18 cellular contexts compared by ENCODE assay signal in the genomic region with DNA sequence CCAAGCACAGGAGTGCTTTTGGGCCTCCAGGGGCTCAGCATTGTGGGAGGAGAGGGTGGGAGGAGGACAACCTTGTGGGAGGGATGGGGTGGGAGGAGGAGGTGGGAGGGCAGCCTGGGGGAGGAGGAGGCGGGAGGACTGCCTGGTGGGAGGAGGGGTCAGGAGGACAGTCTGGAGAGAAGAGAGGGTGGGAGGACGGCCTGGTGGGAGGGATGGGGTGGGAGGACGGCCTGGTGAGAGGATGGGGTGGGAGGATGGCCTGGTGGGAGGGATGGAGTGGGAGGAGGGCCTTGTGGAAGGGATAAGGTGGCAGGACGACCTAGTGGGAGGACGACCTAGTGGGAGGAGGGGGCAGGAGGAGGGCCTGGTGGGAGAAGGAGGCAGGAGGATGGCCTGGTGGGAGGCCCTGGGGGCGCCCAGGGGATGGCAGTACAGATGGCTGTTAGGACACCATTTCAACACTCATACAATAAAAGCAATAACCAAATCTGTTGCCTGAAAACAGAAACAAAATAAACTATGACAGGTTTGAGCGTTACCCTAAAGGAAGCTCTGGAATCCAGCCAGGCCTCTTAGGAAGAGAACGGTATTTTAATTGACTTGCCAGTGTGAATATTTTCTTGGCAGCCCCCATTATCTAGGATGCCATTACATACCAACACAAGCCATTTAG.
DNase-seq lines count a peak whose midpoint lies in the region; ATAC-seq and TF ChIP-seq lines count a peak whose summit lies in the region.
"Had no signal": no experiment of that assay in that cellular context is flagged by ENCODE, and none has a peak within 500 bp of the region (broad histone marks: within the 10 kb centered on the region; RNA-seq: fewer than 3 reads in every experiment).

No MANE protein-coding gene starts in this region.

- no peaks in the 10 kb centered on the region for H3K9me3 Mint-ChIP-seq in GM23338
- H3K9me3 Mint-ChIP-seq in activated naive CD8-positive, alpha-beta T cell treated with anti-CD3 and anti-CD28 coated beads, Interleukin-2, amount 50 U/mL, for 24 hours: peaks cover 4% of the 10 kb centered on the region
- H3K9me3 Mint-ChIP-seq in activated CD4-positive, alpha-beta T cell treated with anti-CD3 and anti-CD28 coated beads, Interleukin-2, amount 10 ng/mL, durations not matched to agents 7 days and 5 days: peaks cover 4% of the 10 kb centered on the region

- H3K27ac ChIP-seq in GM23338 (ENCODE audit: low read depth): no peak overlapping the region
- peak overlapping the region; percentile 54 for H3K27ac ChIP-seq in right cardiac atrium (ENCODE audit: low read length)
- H3K27ac ChIP-seq: gastrocnemius medialis, Peyer's patch, upper lobe of right lung had no signal

- CTCF ChIA-PET in activated CD4-positive, alpha-beta T cell treated with anti-CD3 and anti-CD28 coated beads, Interleukin-2, amount 10 ng/mL, durations not matched to agents 7 days and 5 days (lab: Charles Lee): interaction anchor here (1.1 kb wide), 1 partner anchor 13 kb away, joined by 3 read pairs; no protein-coding TSS in a partner anchor

- intact Hi-C loops in right cardiac atrium (cut with DNase I): no loop called here

- WGBS in right cardiac atrium: 46% methylated on average over 8 of the region's 8 CpGs

- H3K9me3 ChIP-seq in right cardiac atrium (ENCODE audit: control insufficient read depth, low read length): no peaks in the 10 kb centered on the region
- H3K9me3 ChIP-seq: gastrocnemius medialis, Peyer's patch, upper lobe of right lung had no signal

- no peak for TF ChIP-seq CTCF in GM23338 (conservative IDR thresholded peaks at IDR 0.05; ENCODE audit: low read depth in 2 of 2)

- H3K4me3 Mint-ChIP-seq in GM23338: no peak overlapping the region
- H3K4me3 Mint-ChIP-seq in activated naive CD8-positive, alpha-beta T cell treated with anti-CD3 and anti-CD28 coated beads, Interleukin-2, amount 50 U/mL, for 24 hours: peak overlapping the region; percentile 38
- no peak overlapping the region for H3K4me3 Mint-ChIP-seq in activated CD4-positive, alpha-beta T cell treated with anti-CD3 and anti-CD28 coated beads, Interleukin-2, amount 10 ng/mL, durations not matched to agents 7 days and 5 days
- H3K4me3 Mint-ChIP-seq: B cell had no signal

- H3K27me3 Mint-ChIP-seq in GM23338 (ENCODE audit: insufficient read depth, low read depth, poor library complexity): no peaks in the 10 kb centered on the region
- H3K27me3 Mint-ChIP-seq in activated naive CD8-positive, alpha-beta T cell treated with anti-CD3 and anti-CD28 coated beads, Interleukin-2, amount 50 U/mL, for 24 hours: no peaks in the 10 kb centered on the region
- H3K27me3 Mint-ChIP-seq in activated CD4-positive, alpha-beta T cell treated with anti-CD3 and anti-CD28 coated beads, Interleukin-2, amount 10 ng/mL, durations not matched to agents 7 days and 5 days: no peaks in the 10 kb centered on the region
- H3K27me3 Mint-ChIP-seq: B cell had no signal

- POLR2A ChIA-PET in activated CD4-positive, alpha-beta T cell treated with anti-CD3 and anti-CD28 coated beads, Interleukin-2, amount 10 ng/mL, durations not matched to agents 7 days and 5 days (lab: Charles Lee): no interaction called here

- ATAC-seq in GM23338: peak; percentile 22; the same call in 2 of the 3 replicates
- no peak for ATAC-seq in activated naive CD8-positive, alpha-beta T cell treated with anti-CD3 and anti-CD28 coated beads, Interleukin-2, amount 50 U/mL, for 24 hours
- peak; percentile 75 to 82 for ATAC-seq in right cardiac atrium
- ATAC-seq in GM18868 (IDR thresholded peaks at IDR 0.05; ENCODE audit: unreplicated experiment): no peak
- ATAC-seq: gastrocnemius medialis, GM12878, upper lobe of right lung had no signal

- H2AFZ ChIP-seq in GM23338: peak overlapping the region; percentile 3; the same call in 1 of the 2 replicates

- H3K79me2 ChIP-seq in GM23338 (replicated peaks; ENCODE audit: insufficient read depth): no peaks in the 10 kb centered on the region

- H3K4me1 ChIP-seq in GM23338 (ENCODE audit: insufficient read depth) (peaks cover 8% of the 10 kb centered on the region), right cardiac atrium (ENCODE audit: control insufficient read depth, insufficient read depth, low read length) (peaks cover 4% of the 10 kb centered on the region)
- H3K4me1 ChIP-seq: Peyer's patch, upper lobe of right lung had no signal

- H3K4me1 Mint-ChIP-seq in GM23338: peaks cover 25% of the 10 kb centered on the region
- H3K4me1 Mint-ChIP-seq in activated naive CD8-positive, alpha-beta T cell treated with anti-CD3 and anti-CD28 coated beads, Interleukin-2, amount 50 U/mL, for 24 hours: peaks cover 44% of the 10 kb centered on the region
- H3K4me1 Mint-ChIP-seq in activated CD4-positive, alpha-beta T cell treated with anti-CD3 and anti-CD28 coated beads, Interleukin-2, amount 10 ng/mL, durations not matched to agents 7 days and 5 days: peaks cover 24% of the 10 kb centered on the region

- H3F3A ChIP-seq in GM23338 (replicated peaks; ENCODE audit: low read depth): no peaks in the 10 kb centered on the region

- no peak overlapping the region for H3K4me3 ChIP-seq in GM23338
- no peak overlapping the region for H3K4me3 ChIP-seq in right cardiac atrium (ENCODE audit: low read length)
- H3K4me3 ChIP-seq: gastrocnemius medialis, GM12878, Peyer's patch, upper lobe of right lung had no signal

- no peaks in the 10 kb centered on the region for H3K27me3 ChIP-seq in GM23338 (ENCODE audit: insufficient read depth)
- H3K27me3 ChIP-seq in right cardiac atrium (ENCODE audit: control insufficient read depth, insufficient read depth): no peaks in the 10 kb centered on the region
- H3K27me3 ChIP-seq: gastrocnemius medialis, Peyer's patch, upper lobe of right lung had no signal

- DNase-seq in A172 (ENCODE audit: low spot score) (peak; percentile 8), GM23338 (ENCODE audit: low spot score) (peak; percentile 9), right cardiac atrium (peak in 1 of 3 donors; percentile 66), NCI-H1417 (lab: John Stamatoyannopoulos, UW) (no peak), DMS79 (lab: John Stamatoyannopoulos, UW) (no peak)
- no peak for DNase-seq in activated naive CD8-positive, alpha-beta T cell treated with anti-CD3 and anti-CD28 coated beads, Interleukin-2, amount 50 U/mL, for 24 hours
- DNase-seq in activated CD4-positive, alpha-beta T cell treated with anti-CD3 and anti-CD28 coated beads, Interleukin-2, amount 10 ng/mL, durations not matched to agents 7 days and 5 days: no peak
- DNase-seq: activated naive CD4-positive, alpha-beta T cell treated with anti-CD3 and anti-CD28 coated beads, Interleukin-2, amount 50 U/mL, for 16 hours; gastrocnemius medialis; kidney; NCI-H1092 treated with DMSO at 0.1 percent for 48 hours; NCI-H510A; Peyer's patch; T-helper 9 cell; upper lobe of right lung had no signal

- H3K36me3 Mint-ChIP-seq in GM23338 (ENCODE audit: low read depth): no peaks in the 10 kb centered on the region
- no peaks in the 10 kb centered on the region for H3K36me3 Mint-ChIP-seq in activated naive CD8-positive, alpha-beta T cell treated with anti-CD3 and anti-CD28 coated beads, Interleukin-2, amount 50 U/mL, for 24 hours (ENCODE audit: low read depth)
- H3K36me3 Mint-ChIP-seq in activated CD4-positive, alpha-beta T cell treated with anti-CD3 and anti-CD28 coated beads, Interleukin-2, amount 10 ng/mL, durations not matched to agents 7 days and 5 days (ENCODE audit: low read depth): peaks cover 2% of the 10 kb centered on the region

- no peaks in the 10 kb centered on the region for H4K20me1 ChIP-seq in GM23338 (replicated peaks; ENCODE audit: insufficient read depth)

- no peaks in the 10 kb centered on the region; the same call in 1 of the 2 replicates for H3K36me3 ChIP-seq in GM23338 (ENCODE audit: insufficient read depth)
- H3K36me3 ChIP-seq: gastrocnemius medialis, upper lobe of right lung had no signal

- H3K4me2 ChIP-seq in GM23338: peak overlapping the region; percentile 64

- H3K27ac Mint-ChIP-seq in GM23338: no peak overlapping the region
- peak overlapping the region; percentile 93 for H3K27ac Mint-ChIP-seq in activated naive CD8-positive, alpha-beta T cell treated with anti-CD3 and anti-CD28 coated beads, Interleukin-2, amount 50 U/mL, for 24 hours
- no peak overlapping the region for H3K27ac Mint-ChIP-seq in activated CD4-positive, alpha-beta T cell treated with anti-CD3 and anti-CD28 coated beads, Interleukin-2, amount 10 ng/mL, durations not matched to agents 7 days and 5 days
- H3K27ac Mint-ChIP-seq: B cell had no signal

- 0 out of 2 replicates have a peak, but pooled peaks cover 3% of the 10 kb centered on the region for H3K9me2 ChIP-seq in GM23338 (ENCODE audit: insufficient read depth)

TF ChIP-seq in GM23338, 12 proteins besides CTCF, POLR2A, EP300 and RAD21 (continues in another document):
- TF ChIP-seq EZH2 (IDR thresholded peaks at IDR 0.05; ENCODE audit: low read depth, unreplicated experiment) (no peak), POLR2AphosphoS5 (IDR thresholded peaks at IDR 0.05; ENCODE audit: low read depth) (no peak), ETS1 (IDR thresholded peaks at IDR 0.05) (no peak)

Comparison
In these comparisons a context has a peak if more than half of its experiments do, and no peak if none do; other contexts are left out.
1. DNase-seq: peak in A172 (single experiment) and GM23338 (single experiment); none in activated naive CD8-positive, alpha-beta T cell treated with anti-CD3 and anti-CD28 coated beads, Interleukin-2, amount 50 U/mL, for 24 hours (single experiment), NCI-H1417 (0 of 3), DMS79 (single experiment) and activated CD4-positive, alpha-beta T cell treated with anti-CD3 and anti-CD28 coated beads, Interleukin-2, amount 10 ng/mL, durations not matched to agents 7 days and 5 days (single experiment).
2. ATAC-seq: peak in GM23338 (single experiment) and right cardiac atrium (2 of 2); none in activated naive CD8-positive, alpha-beta T cell treated with anti-CD3 and anti-CD28 coated beads, Interleukin-2, amount 50 U/mL, for 24 hours (single experiment) and GM18868 (single experiment).